22 cellular contexts compared by ENCODE assay signal in genomic region chrY:9126545-9126944, GRCh38.
DNase-seq lines count a peak whose midpoint lies in the region; ATAC-seq, FAIRE-seq and TF ChIP-seq lines count a peak whose summit lies in the region.
"Had no signal": no experiment of that assay in that cellular context is flagged by ENCODE, and none has a peak within 500 bp of the region (broad histone marks: within the 10 kb centered on the region; RNA-seq: fewer than 3 reads in every experiment).

No MANE protein-coding gene starts in this region.

- FAIRE-seq in kidney (lab: Jason Lieb, UNC): no peak

- H3K9me3 ChIP-seq in kidney (ENCODE audit: control insufficient read depth in 1 of 2, low read length in 2 of 2): no peaks in the 10 kb centered on the region

- DNase-seq in Caki2 (ENCODE audit: low read depth): peak; percentile 29
- DNase-seq in LoVo (ENCODE audit: low spot score): peak; percentile 5
- DNase-seq in T1000 (lab: John Stamatoyannopoulos, UW): peak; percentile 16
- no peak for DNase-seq in kidney
- DNase-seq in CD14-positive monocyte (ENCODE audit: low spot score): no peak
- DNase-seq in NCI-H1048 (lab: John Stamatoyannopoulos, UW): no peak
- DNase-seq in NAMALWA (ENCODE audit: low spot score): no peak
- DNase-seq: 8988T; Calu3; CD4-positive, alpha-beta memory T cell; DMS53; MM.1S; NCI-H1105 treated with DMSO at 0.1 percent for 48 hours; NCI-H1694 treated with DMSO at 0.1 percent for 48 hours; NCI-H2107; NCI-H345; NCI-H524 treated with DMSO at 0.1 percent for 48 hours; SW 1271 had no signal

- H3K9me3 Mint-ChIP-seq in CD14-positive monocyte: peaks cover 0 to 1% (median 0%) of the 10 kb centered on the region in 7 donors
- H3K9me3 Mint-ChIP-seq: CD4-positive, alpha-beta memory T cell had no signal

- intact Hi-C loops in kidney (cut with DNase I): no loop called here
- intact Hi-C loops in CD14-positive monocyte (cut with micrococcal nuclease): no loop called here

- no peaks in the 10 kb centered on the region for H3K36me3 ChIP-seq in kidney (ENCODE audit: control insufficient read depth in 1 of 2, insufficient read depth in 2 of 2, low read length in 2 of 2)

- no peaks in the 10 kb centered on the region for H3K4me1 Mint-ChIP-seq in CD14-positive monocyte
- H3K4me1 Mint-ChIP-seq: CD4-positive, alpha-beta memory T cell had no signal

- no peak for ATAC-seq in GM21360 (IDR thresholded peaks at IDR 0.05; ENCODE audit: unreplicated experiment)
- ATAC-seq: Panc1, Right ventricle myocardium inferior had no signal

- no peak overlapping the region for H3K4me3 ChIP-seq in kidney (ENCODE audit: low read length in 2 of 2)

- peak overlapping the region; percentile 32 to 37 for H3K27ac ChIP-seq in kidney (ENCODE audit: low read depth in 2 of 2, low read length in 2 of 2)
- H3K27ac ChIP-seq: KMS-11 had no signal

- H3K27me3 Mint-ChIP-seq in CD14-positive monocyte (ENCODE audit: low read depth in 3 of 3): no peaks in the 10 kb centered on the region
- H3K27me3 Mint-ChIP-seq: CD4-positive, alpha-beta memory T cell had no signal

- no peak overlapping the region for H3K9ac ChIP-seq in kidney (ENCODE audit: low read length in 2 of 2)
- H3K9ac ChIP-seq: KMS-11 had no signal

- no peaks in the 10 kb centered on the region for H3K36me3 Mint-ChIP-seq in CD14-positive monocyte
- H3K36me3 Mint-ChIP-seq: CD4-positive, alpha-beta memory T cell had no signal

- H3K27ac Mint-ChIP-seq in CD14-positive monocyte: no peak overlapping the region
- H3K27ac Mint-ChIP-seq: CD4-positive, alpha-beta memory T cell had no signal

- TF ChIP-seq CTCF in kidney (IDR thresholded peaks at IDR 0.05; ENCODE audit: borderline replicate concordance, extremely low read depth, insufficient read depth) (no peak), CD14-positive monocyte (IDR thresholded peaks at IDR 0.05) (no peak)

- no peaks in the 10 kb centered on the region for H3K4me1 ChIP-seq in kidney (ENCODE audit: control insufficient read depth in 1 of 2, insufficient read depth in 1 of 2, low read depth in 1 of 2, low read length in 2 of 2)

- H3K4me3 Mint-ChIP-seq in CD14-positive monocyte: no peak overlapping the region
- H3K4me3 Mint-ChIP-seq: CD4-positive, alpha-beta memory T cell had no signal

- in situ Hi-C loops in Caki2 (cut with HindIII; ENCODE audit: low pct_unique_long_range_greater_than_20kb, low sequenced_read_pairs): no loop called here

Comparison
In these comparisons a context has a peak if more than half of its experiments do, and no peak if none do; other contexts are left out.
1. DNase-seq: peak in Caki2 (single experiment), LoVo (single experiment) and T1000 (single experiment); none in kidney (single experiment), CD14-positive monocyte (single experiment), NCI-H1048 (single experiment) and NAMALWA (single experiment).